In the genomic region with DNA sequence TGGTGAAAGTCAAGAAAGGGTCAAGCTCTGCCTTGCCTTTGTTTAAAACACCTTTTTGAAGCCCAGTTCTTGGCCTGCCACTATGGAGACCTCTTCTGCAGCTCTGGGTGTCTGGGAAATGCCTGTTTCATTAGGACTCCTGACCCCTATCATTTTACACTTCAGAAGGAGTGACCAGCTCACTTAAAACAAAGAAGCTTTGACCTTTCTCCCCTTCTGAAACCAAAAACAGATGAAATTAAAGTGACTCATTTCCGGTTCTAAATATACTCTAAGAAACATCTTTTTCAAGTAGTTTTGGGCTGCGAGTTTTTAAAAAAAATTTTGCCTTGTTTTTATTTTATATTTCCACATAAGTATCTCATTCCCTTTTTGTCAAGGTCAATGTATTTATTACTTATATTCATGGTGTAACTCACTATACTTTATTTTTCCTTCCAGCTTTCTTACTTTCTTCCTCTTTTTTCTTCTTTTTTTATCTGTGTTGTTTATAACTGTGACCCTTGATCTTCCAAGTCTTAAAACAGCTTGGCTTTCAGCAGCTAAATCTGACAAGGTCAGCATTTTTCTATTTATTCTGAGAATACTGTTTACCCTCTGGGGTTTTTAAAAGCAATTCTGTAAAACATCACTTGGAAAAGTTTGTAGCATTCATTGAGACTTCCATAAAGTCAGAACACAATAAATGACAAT, we compare ENCODE assay signal across 11 cellular contexts.
DNase-seq lines count a peak whose midpoint lies in the region; ATAC-seq and TF ChIP-seq lines count a peak whose summit lies in the region.
"Had no signal": no experiment of that assay in that cellular context is flagged by ENCODE, and none has a peak within 500 bp of the region (broad histone marks: within the 10 kb centered on the region; RNA-seq: fewer than 3 reads in every experiment).

No MANE protein-coding gene starts in this region.

- no peaks in the 10 kb centered on the region for H4K20me1 ChIP-seq in neural progenitor cell (ENCODE audit: low read depth)

- peaks cover 7% of the 10 kb centered on the region for H3F3A ChIP-seq in neural progenitor cell (ENCODE audit: low read depth)

- H3K27ac Mint-ChIP-seq in neural progenitor cell, result peak overlapping the region; percentile 2
- H3K27ac Mint-ChIP-seq: T-helper 2 cell treated with Interferon-gamma antibody and Interleukin-4, amounts not matched to agents 5 μg/mL and 100 μg/mL, for 36 hours had no signal

- H2AFZ ChIP-seq in neural progenitor cell (replicated peaks), result no peak overlapping the region
- H2AFZ ChIP-seq: parathyroid adenoma had no signal

- H3K36me3 Mint-ChIP-seq in neural progenitor cell, result no peaks in the 10 kb centered on the region

- ATAC-seq in GM18861 (IDR thresholded peaks at IDR 0.05; ENCODE audit: unreplicated experiment), result peak; percentile 85
- peak; percentile 69 for ATAC-seq in HG02943 (IDR thresholded peaks at IDR 0.05; ENCODE audit: low read depth, unreplicated experiment)
- ATAC-seq in GM21367 (IDR thresholded peaks at IDR 0.05; ENCODE audit: unreplicated experiment), result no peak

- no peaks in the 10 kb centered on the region for H3K79me2 ChIP-seq in neural progenitor cell (ENCODE audit: low read depth)
- H3K79me2 ChIP-seq: parathyroid adenoma had no signal

- H3K9ac ChIP-seq in SK-N-MC (ENCODE audit: insufficient read length) (peak overlapping the region; percentile 30), neural progenitor cell (no peak overlapping the region)
- H3K9ac ChIP-seq: parathyroid adenoma had no signal

- peaks cover 8% of the 10 kb centered on the region for H3K27me3 Mint-ChIP-seq in neural progenitor cell (ENCODE audit: insufficient read depth, low read depth)

- DNase-seq in SK-N-MC (ENCODE audit: low read depth, low spot score) (no peak), neural progenitor cell (ENCODE audit: low spot score) (no peak), NCI-H82 (lab: John Stamatoyannopoulos, UW) (no peak), NCI-H1436 treated with DMSO at 0.1 percent for 48 hours (lab: John Stamatoyannopoulos, UW) (no peak)
- no peak for DNase-seq in activated CD4-positive, alpha-beta T cell treated with anti-CD3 and anti-CD28 coated beads for 4 hours
- DNase-seq: cortex of kidney had no signal

- no peaks in the 10 kb centered on the region for H3K27me3 ChIP-seq in neural progenitor cell

- H3K4me1 ChIP-seq in neural progenitor cell, result peaks cover 44% of the 10 kb centered on the region
- H3K4me1 ChIP-seq: parathyroid adenoma had no signal

- no peak overlapping the region for H3K4me2 ChIP-seq in neural progenitor cell

- no peaks in the 10 kb centered on the region for H3K9me3 Mint-ChIP-seq in neural progenitor cell
- H3K9me3 Mint-ChIP-seq: T-helper 2 cell treated with Interferon-gamma antibody and Interleukin-4, amounts not matched to agents 5 μg/mL and 100 μg/mL, for 36 hours had no signal

- H3K4me3 ChIP-seq in SK-N-MC, result peak overlapping the region; percentile 30
- no peak overlapping the region for H3K4me3 ChIP-seq in neural progenitor cell

- H3K36me3 ChIP-seq in SK-N-MC (ENCODE audit: insufficient read depth, low read length), result no peaks in the 10 kb centered on the region
- no peaks in the 10 kb centered on the region for H3K36me3 ChIP-seq in neural progenitor cell

- H3K9me3 ChIP-seq in SK-N-MC (ENCODE audit: low read depth, low read length) (no peaks in the 10 kb centered on the region), neural progenitor cell (ENCODE audit: low read depth) (no peaks in the 10 kb centered on the region)

- H3K27ac ChIP-seq in SK-N-MC (peak overlapping the region; percentile 44; the same call in 1 of the 2 replicates), neural progenitor cell (no peak overlapping the region)
- H3K27ac ChIP-seq: parathyroid adenoma had no signal

- no peak for TF ChIP-seq CTCF in neural progenitor cell (IDR thresholded peaks at IDR 0.05)

- peaks cover 61% of the 10 kb centered on the region for H3K4me1 Mint-ChIP-seq in neural progenitor cell

- H3K4me3 Mint-ChIP-seq in neural progenitor cell, result no peak overlapping the region
- H3K4me3 Mint-ChIP-seq: T-helper 2 cell treated with Interferon-gamma antibody and Interleukin-4, amounts not matched to agents 5 μg/mL and 100 μg/mL, for 36 hours had no signal
